9 cellular contexts compared by ENCODE assay signal in genomic region chr5:15322426-15322825, GRCh38.
"Had no signal": no experiment of that assay in that cellular context is flagged by ENCODE, and none has a peak within 500 bp of the region (broad histone marks: within the 10 kb centered on the region; RNA-seq: fewer than 3 reads in every experiment).

No MANE protein-coding gene starts in this region.

- H3K27ac Mint-ChIP-seq: HFFc6 had no signal

- H3K27ac ChIP-seq: GM23248, HL-60 had no signal

- H3K4me3 ChIP-seq: GM23248, HAP-1, K562 had no signal

- H3K9me3 ChIP-seq: HAP-1 had no signal

- H3K36me3 ChIP-seq: HAP-1 had no signal

- H3K9me3 Mint-ChIP-seq: HFFc6 had no signal

- H3K4me3 Mint-ChIP-seq: HFFc6 had no signal

- ATAC-seq: HCT116, K562 had no signal

- DNase-seq: GM23248, GOT3, H7, HFFc6, IMR-90 had no signal

- H3K4me1 ChIP-seq: HAP-1 had no signal
